7 cellular contexts compared by ENCODE assay signal in genomic region chr3:185153170-185153733, GRCh38. TPM values are rescaled to one million over a fixed set of nuclear protein-coding genes. Genes with fewer than 3 reads are reported as not detected.
DNase-seq lines count a peak whose midpoint lies in the region; ATAC-seq and TF ChIP-seq lines count a peak whose summit lies in the region.

No MANE protein-coding gene starts in this region.

- intact Hi-C loops in naive thymus-derived CD4-positive, alpha-beta T cell (cut with micrococcal nuclease), result loop anchor here in 1 of 2 donors (10.0 kb wide), 1 partner anchor 338 kb away; the partner anchor contains the start of gene VPS8

- H3K36me3 Mint-ChIP-seq in endothelial cell (ENCODE audit: low read depth, unreplicated experiment), result no peaks in the 10 kb centered on the region
- no peaks in the 10 kb centered on the region for H3K36me3 Mint-ChIP-seq in naive thymus-derived CD4-positive, alpha-beta T cell

- H3K4me1 ChIP-seq in naive thymus-derived CD4-positive, alpha-beta T cell (ENCODE audit: control insufficient read depth in 2 of 2, insufficient read depth in 2 of 2, low read length in 2 of 2), result peaks cover 0 to 4% of the 10 kb centered on the region in 2 donors

- CTCF ChIA-PET in naive thymus-derived CD4-positive, alpha-beta T cell (lab: Charles Lee), result no interaction called here

- H3K27me3 Mint-ChIP-seq in endothelial cell (ENCODE audit: unreplicated experiment), result peaks cover 6% of the 10 kb centered on the region
- peaks cover 36 to 49% (median 41%) of the 10 kb centered on the region in 5 donors for H3K27me3 Mint-ChIP-seq in naive thymus-derived CD4-positive, alpha-beta T cell

- H3K4me3 ChIP-seq in naive thymus-derived CD4-positive, alpha-beta T cell (ENCODE audit: low read length), result peak overlapping the region; percentile 17

- H3K4me1 Mint-ChIP-seq in endothelial cell (ENCODE audit: unreplicated experiment), result peaks cover 2% of the 10 kb centered on the region
- peaks cover 0 to 6% (median 0%) of the 10 kb centered on the region in 7 donors for H3K4me1 Mint-ChIP-seq in naive thymus-derived CD4-positive, alpha-beta T cell

- no peak for TF ChIP-seq CTCF in endothelial cell (IDR thresholded peaks at IDR 0.05; ENCODE audit: unreplicated experiment)

- H3K36me3 ChIP-seq in naive thymus-derived CD4-positive, alpha-beta T cell (ENCODE audit: control insufficient read depth in 2 of 3, insufficient read depth in 3 of 3, low read length in 3 of 3), result no peaks in the 10 kb centered on the region

- H3K9me3 Mint-ChIP-seq in endothelial cell (ENCODE audit: unreplicated experiment), result no peaks in the 10 kb centered on the region
- peaks cover 0 to 3% (median 0%) of the 10 kb centered on the region in 11 donors for H3K9me3 Mint-ChIP-seq in naive thymus-derived CD4-positive, alpha-beta T cell

- DNase-seq in NCI-H69 (lab: John Stamatoyannopoulos, UW) (peak; percentile 79), endothelial cell (ENCODE audit: low spot score) (peak; percentile 33), NCI-H2029 treated with DMSO at 0.1 percent for 48 hours (lab: John Stamatoyannopoulos, UW) (no peak)
- no peak for DNase-seq in naive thymus-derived CD4-positive, alpha-beta T cell

- H3K27ac Mint-ChIP-seq in endothelial cell (ENCODE audit: unreplicated experiment), result no peak overlapping the region
- peak overlapping the region in 1 of 9 donors; percentile 20 for H3K27ac Mint-ChIP-seq in naive thymus-derived CD4-positive, alpha-beta T cell

- peak overlapping the region; percentile 92 for H3K4me3 Mint-ChIP-seq in endothelial cell (ENCODE audit: unreplicated experiment)
- peak overlapping the region in 8 of 10 donors; percentile 67 to 89 (median 78) for H3K4me3 Mint-ChIP-seq in naive thymus-derived CD4-positive, alpha-beta T cell

- no peak overlapping the region for H3K27ac ChIP-seq in naive thymus-derived CD4-positive, alpha-beta T cell (ENCODE audit: low read depth, low read length)

- H3K9me3 ChIP-seq in naive thymus-derived CD4-positive, alpha-beta T cell (ENCODE audit: control insufficient read depth in 2 of 3, low read length in 3 of 3), result no peaks in the 10 kb centered on the region

- ATAC-seq in GM18867 (IDR thresholded peaks at IDR 0.05; ENCODE audit: unreplicated experiment) (peak; percentile 17), HG02938 (IDR thresholded peaks at IDR 0.05; ENCODE audit: unreplicated experiment) (no peak), HG02763 (IDR thresholded peaks at IDR 0.05; ENCODE audit: unreplicated experiment) (no peak)
- peak; percentile 38 for ATAC-seq in naive thymus-derived CD4-positive, alpha-beta T cell

- H3K27me3 ChIP-seq in naive thymus-derived CD4-positive, alpha-beta T cell (ENCODE audit: control insufficient read depth in 2 of 2, insufficient read depth in 2 of 2, low read length in 2 of 2), result peaks cover 3 to 19% of the 10 kb centered on the region in 2 donors

- POLR2A ChIA-PET in naive thymus-derived CD4-positive, alpha-beta T cell (lab: Charles Lee), result no interaction called here

RNA-seq across cellular contexts. Expression of gene C3orf70, which starts 0.4 kb away (rescaled TPM):
- 1.4 TPM for total RNA-seq in endothelial cell (ENCODE audit: unreplicated experiment)
- total RNA-seq in naive thymus-derived CD4-positive, alpha-beta T cell, result under 1 TPM in 1 of 5 experiments, not detected in 4; 0.05 TPM
- not detected for polyA plus RNA-seq in naive thymus-derived CD4-positive, alpha-beta T cell

Comparison
In these comparisons a context has a peak if more than half of its experiments do, and no peak if none do; other contexts are left out.
1. ATAC-seq: peak in GM18867 (single experiment) and naive thymus-derived CD4-positive, alpha-beta T cell (single experiment); none in HG02938 (single experiment) and HG02763 (single experiment).
2. DNase-seq: peak in NCI-H69 (single experiment) and endothelial cell (single experiment); none in naive thymus-derived CD4-positive, alpha-beta T cell (0 of 9) and NCI-H2029 treated with DMSO at 0.1 percent for 48 hours (single experiment).